In genomic region chr4:38461342-38461741, GRCh38 we compare ENCODE assay signal across 1 cellular context.
A peak's percentile ranks its signal among the peaks of the same experiment; 100 is the strongest.
TF ChIP-seq lines count a peak whose summit lies in the region.

No MANE protein-coding gene starts in this region.

TF ChIP-seq in GM12878, 131 proteins besides CTCF, POLR2A, EP300 and RAD21 (continued from another document):
- TF ChIP-seq, protein P1, sequence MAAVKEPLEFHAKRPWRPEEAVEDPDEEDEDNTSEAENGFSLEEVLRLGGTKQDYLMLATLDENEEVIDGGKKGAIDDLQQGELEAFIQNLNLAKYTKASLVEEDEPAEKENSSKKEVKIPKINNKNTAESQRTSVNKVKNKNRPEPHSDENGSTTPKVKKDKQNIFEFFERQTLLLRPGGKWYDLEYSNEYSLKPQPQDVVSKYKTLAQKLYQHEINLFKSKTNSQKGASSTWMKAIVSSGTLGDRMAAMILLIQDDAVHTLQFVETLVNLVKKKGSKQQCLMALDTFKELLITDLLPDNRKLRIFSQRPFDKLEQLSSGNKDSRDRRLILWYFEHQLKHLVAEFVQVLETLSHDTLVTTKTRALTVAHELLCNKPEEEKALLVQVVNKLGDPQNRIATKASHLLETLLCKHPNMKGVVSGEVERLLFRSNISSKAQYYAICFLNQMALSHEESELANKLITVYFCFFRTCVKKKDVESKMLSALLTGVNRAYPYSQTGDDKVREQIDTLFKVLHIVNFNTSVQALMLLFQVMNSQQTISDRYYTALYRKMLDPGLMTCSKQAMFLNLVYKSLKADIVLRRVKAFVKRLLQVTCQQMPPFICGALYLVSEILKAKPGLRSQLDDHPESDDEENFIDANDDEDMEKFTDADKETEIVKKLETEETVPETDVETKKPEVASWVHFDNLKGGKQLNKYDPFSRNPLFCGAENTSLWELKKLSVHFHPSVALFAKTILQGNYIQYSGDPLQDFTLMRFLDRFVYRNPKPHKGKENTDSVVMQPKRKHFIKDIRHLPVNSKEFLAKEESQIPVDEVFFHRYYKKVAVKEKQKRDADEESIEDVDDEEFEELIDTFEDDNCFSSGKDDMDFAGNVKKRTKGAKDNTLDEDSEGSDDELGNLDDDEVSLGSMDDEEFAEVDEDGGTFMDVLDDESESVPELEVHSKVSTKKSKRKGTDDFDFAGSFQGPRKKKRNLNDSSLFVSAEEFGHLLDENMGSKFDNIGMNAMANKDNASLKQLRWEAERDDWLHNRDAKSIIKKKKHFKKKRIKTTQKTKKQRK (IDR thresholded peaks at IDR 0.05; ENCODE audit: low read depth, low read length), result no peak
- TF ChIP-seq, protein P2, sequence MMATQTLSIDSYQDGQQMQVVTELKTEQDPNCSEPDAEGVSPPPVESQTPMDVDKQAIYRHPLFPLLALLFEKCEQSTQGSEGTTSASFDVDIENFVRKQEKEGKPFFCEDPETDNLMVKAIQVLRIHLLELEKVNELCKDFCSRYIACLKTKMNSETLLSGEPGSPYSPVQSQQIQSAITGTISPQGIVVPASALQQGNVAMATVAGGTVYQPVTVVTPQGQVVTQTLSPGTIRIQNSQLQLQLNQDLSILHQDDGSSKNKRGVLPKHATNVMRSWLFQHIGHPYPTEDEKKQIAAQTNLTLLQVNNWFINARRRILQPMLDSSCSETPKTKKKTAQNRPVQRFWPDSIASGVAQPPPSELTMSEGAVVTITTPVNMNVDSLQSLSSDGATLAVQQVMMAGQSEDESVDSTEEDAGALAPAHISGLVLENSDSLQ (IDR thresholded peaks at IDR 0.05), result peak; percentile 41; the same call in 1 of the 2 replicates
- TF ChIP-seq ASH2L (IDR thresholded peaks at IDR 0.05; ENCODE audit: borderline replicate concordance, low read depth) (no peak), NRF1 (conservative IDR thresholded peaks at IDR 0.05; ENCODE audit: low read depth, low read length) (no peak), CBX3 (IDR thresholded peaks at IDR 0.05; ENCODE audit: borderline replicate concordance, low read depth) (no peak), TAF1 (IDR thresholded peaks at IDR 0.05; ENCODE audit: borderline replicate concordance, low read depth, low read length) (no peak), MYC (IDR thresholded peaks at IDR 0.05; ENCODE audit: insufficient read depth, insufficient read length, insufficient replicate concordance, low read length, severe bottlenecking) (no peak), SMAD1 (IDR thresholded peaks at IDR 0.05; ENCODE audit: low read depth, partially characterized antibody) (no peak), PML (IDR thresholded peaks at IDR 0.05; ENCODE audit: low read length) (no peak), PBX3 (IDR thresholded peaks at IDR 0.05; ENCODE audit: insufficient replicate concordance, low read depth, low read length) (peak; percentile 31), SUZ12 (IDR thresholded peaks at IDR 0.05; ENCODE audit: unreplicated experiment) (no peak)
- TF ChIP-seq, protein P3, sequence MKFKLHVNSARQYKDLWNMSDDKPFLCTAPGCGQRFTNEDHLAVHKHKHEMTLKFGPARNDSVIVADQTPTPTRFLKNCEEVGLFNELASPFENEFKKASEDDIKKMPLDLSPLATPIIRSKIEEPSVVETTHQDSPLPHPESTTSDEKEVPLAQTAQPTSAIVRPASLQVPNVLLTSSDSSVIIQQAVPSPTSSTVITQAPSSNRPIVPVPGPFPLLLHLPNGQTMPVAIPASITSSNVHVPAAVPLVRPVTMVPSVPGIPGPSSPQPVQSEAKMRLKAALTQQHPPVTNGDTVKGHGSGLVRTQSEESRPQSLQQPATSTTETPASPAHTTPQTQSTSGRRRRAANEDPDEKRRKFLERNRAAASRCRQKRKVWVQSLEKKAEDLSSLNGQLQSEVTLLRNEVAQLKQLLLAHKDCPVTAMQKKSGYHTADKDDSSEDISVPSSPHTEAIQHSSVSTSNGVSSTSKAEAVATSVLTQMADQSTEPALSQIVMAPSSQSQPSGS (IDR thresholded peaks at IDR 0.05; ENCODE audit: low read length), result no peak
